8 cellular contexts compared by ENCODE assay signal in genomic region chr2:222903234-222904220, GRCh38. TPM values are rescaled to one million over a fixed set of nuclear protein-coding genes. Genes with fewer than 3 reads are reported as not detected.
DNase-seq lines count a peak whose midpoint lies in the region; ATAC-seq and TF ChIP-seq lines count a peak whose summit lies in the region.

No MANE protein-coding gene starts in this region.

- H3K27ac Mint-ChIP-seq in CD4-positive, CD25-positive, alpha-beta regulatory T cell, result no peak overlapping the region

- no peak overlapping the region for H3K27ac ChIP-seq in CD4-positive, CD25-positive, alpha-beta regulatory T cell (ENCODE audit: insufficient read depth, low read length, poor library complexity, severe bottlenecking)

- no peaks in the 10 kb centered on the region for H3K9me3 Mint-ChIP-seq in CD4-positive, CD25-positive, alpha-beta regulatory T cell

- H3K27me3 ChIP-seq in CD4-positive, CD25-positive, alpha-beta regulatory T cell (ENCODE audit: control insufficient read depth, insufficient read depth, low read length), result no peaks in the 10 kb centered on the region

- H3K4me1 ChIP-seq in CD4-positive, CD25-positive, alpha-beta regulatory T cell (ENCODE audit: control insufficient read depth, insufficient read depth, low read length, poor library complexity, severe bottlenecking), result no peaks in the 10 kb centered on the region

- H3K27me3 Mint-ChIP-seq in CD4-positive, CD25-positive, alpha-beta regulatory T cell, result no peaks in the 10 kb centered on the region

- peak; percentile 16 to 68 (median 41) for DNase-seq in CD4-positive, CD25-positive, alpha-beta regulatory T cell
- DNase-seq in NCI-H2227 (lab: John Stamatoyannopoulos, UW; ENCODE audit: unreplicated experiment) (peak; percentile 61), glomerular visceral epithelial cell (ENCODE audit: extremely low spot score) (peak; percentile 78), retinal pigment epithelial cell (ENCODE audit: low read depth) (no peak)
- peak; percentile 7 to 37 for DNase-seq in activated CD4-positive, alpha-beta T cell treated with anti-CD3 and anti-CD28 coated beads, Interleukin-2, amount 50 U/mL, for 48 hours

- H3K36me3 ChIP-seq in CD4-positive, CD25-positive, alpha-beta regulatory T cell (ENCODE audit: control insufficient read depth, insufficient read depth, low read length), result peaks cover 1% of the 10 kb centered on the region

- ATAC-seq in CD4-positive, CD25-positive, alpha-beta regulatory T cell (ENCODE audit: low read depth in 2 of 2), result peak in 1 of 2 donors; percentile 58
- ATAC-seq in GM18517 (IDR thresholded peaks at IDR 0.05; ENCODE audit: unreplicated experiment), result peak; percentile 90
- ATAC-seq in HG02973 (IDR thresholded peaks at IDR 0.05; ENCODE audit: unreplicated experiment), result peak; percentile 75
- no peak for ATAC-seq in GM21576 (IDR thresholded peaks at IDR 0.05; ENCODE audit: unreplicated experiment)

- TF ChIP-seq CTCF in retinal pigment epithelial cell (conservative IDR thresholded peaks at IDR 0.05; ENCODE audit: low read depth, low read length), result peak; percentile 75

- H3K36me3 Mint-ChIP-seq in CD4-positive, CD25-positive, alpha-beta regulatory T cell, result peaks cover 9% of the 10 kb centered on the region

- no peak overlapping the region for H3K4me3 Mint-ChIP-seq in CD4-positive, CD25-positive, alpha-beta regulatory T cell

- H3K4me1 Mint-ChIP-seq in CD4-positive, CD25-positive, alpha-beta regulatory T cell, result peaks cover 0 to 29% (median 15%) of the 10 kb centered on the region in 4 donors

- H3K4me3 ChIP-seq in CD4-positive, CD25-positive, alpha-beta regulatory T cell (ENCODE audit: low read depth, low read length), result no peak overlapping the region
- no peak overlapping the region for H3K4me3 ChIP-seq in retinal pigment epithelial cell (ENCODE audit: low read length)

- H3K9me3 ChIP-seq in CD4-positive, CD25-positive, alpha-beta regulatory T cell (ENCODE audit: control insufficient read depth in 2 of 2, low read length in 2 of 2), result no peaks in the 10 kb centered on the region

RNA-seq across cellular contexts. Expression of gene ACSL3, which starts 42.7 kb away (rescaled TPM):
- total RNA-seq in CD4-positive, CD25-positive, alpha-beta regulatory T cell, result 60.0 TPM
- polyA plus RNA-seq in CD4-positive, CD25-positive, alpha-beta regulatory T cell, result 10 to 100 TPM; 20.1 to 31.7 (median 27.0) TPM
